9 cellular contexts compared by ENCODE assay signal in genomic region chr19:36245210-36246005, GRCh38. TPM values are rescaled to one million over a fixed set of nuclear protein-coding genes. Genes with fewer than 3 reads are reported as not detected.
DNase-seq lines count a peak whose midpoint lies in the region; ATAC-seq and TF ChIP-seq lines count a peak whose summit lies in the region.
"Had no signal": no experiment of that assay in that cellular context is flagged by ENCODE, and none has a peak within 500 bp of the region (broad histone marks: within the 10 kb centered on the region; RNA-seq: fewer than 3 reads in every experiment).

No MANE protein-coding gene starts in this region.

- peak overlapping the region; percentile 25 to 35 for H3K4me3 Mint-ChIP-seq in stimulated activated naive B cell treated with anti-CD40 and anti-IgM and Interleukin-4, amounts not matched to agents 10 μg/mL and 1 μg/mL and 100 μg/mL, for 72 hours
- H3K4me3 Mint-ChIP-seq in activated CD8-positive, alpha-beta memory T cell treated with anti-CD3 and anti-CD28 coated beads, Interleukin-2, amount 10 ng/mL, durations not matched to agents 7 days and 5 days: no peak overlapping the region
- no peak overlapping the region for H3K4me3 Mint-ChIP-seq in activated CD4-positive, alpha-beta memory T cell treated with anti-CD3 and anti-CD28 coated beads, Interleukin-2, amount 10 ng/mL, durations not matched to agents 7 days and 5 days

- CTCF ChIA-PET in activated CD8-positive, alpha-beta memory T cell treated with anti-CD3 and anti-CD28 coated beads, Interleukin-2, amount 10 ng/mL, durations not matched to agents 7 days and 5 days (lab: Charles Lee): no interaction called here
- CTCF ChIA-PET in activated CD4-positive, alpha-beta memory T cell treated with anti-CD3 and anti-CD28 coated beads, Interleukin-2, amount 10 ng/mL, durations not matched to agents 7 days and 5 days (lab: Charles Lee): no interaction called here

- peaks cover 17% of the 10 kb centered on the region for H3K4me1 ChIP-seq in iPS-20b (ENCODE audit: insufficient read depth, low read length)

- no peak overlapping the region for H3K9ac ChIP-seq in iPS-20b (ENCODE audit: low read depth, low read length)

- peaks cover 5 to 12% of the 10 kb centered on the region in 2 donors for H3K4me1 Mint-ChIP-seq in stimulated activated naive B cell treated with anti-CD40 and anti-IgM and Interleukin-4, amounts not matched to agents 10 μg/mL and 1 μg/mL and 100 μg/mL, for 72 hours
- H3K4me1 Mint-ChIP-seq in activated CD8-positive, alpha-beta memory T cell treated with anti-CD3 and anti-CD28 coated beads, Interleukin-2, amount 10 ng/mL, durations not matched to agents 7 days and 5 days: no peaks in the 10 kb centered on the region
- peaks cover 3% of the 10 kb centered on the region for H3K4me1 Mint-ChIP-seq in activated CD4-positive, alpha-beta memory T cell treated with anti-CD3 and anti-CD28 coated beads, Interleukin-2, amount 10 ng/mL, durations not matched to agents 7 days and 5 days

- H3K27me3 Mint-ChIP-seq in stimulated activated naive B cell treated with anti-CD40 and anti-IgM and Interleukin-4, amounts not matched to agents 10 μg/mL and 1 μg/mL and 100 μg/mL, for 72 hours: peaks cover 13 to 33% of the 10 kb centered on the region in 2 donors
- H3K27me3 Mint-ChIP-seq in activated CD8-positive, alpha-beta memory T cell treated with anti-CD3 and anti-CD28 coated beads, Interleukin-2, amount 10 ng/mL, durations not matched to agents 7 days and 5 days: peaks cover 8% of the 10 kb centered on the region
- H3K27me3 Mint-ChIP-seq in activated CD4-positive, alpha-beta memory T cell treated with anti-CD3 and anti-CD28 coated beads, Interleukin-2, amount 10 ng/mL, durations not matched to agents 7 days and 5 days: peaks cover 2% of the 10 kb centered on the region

- TF ChIP-seq CTCF in HFF-Myc (IDR thresholded peaks at IDR 0.05; ENCODE audit: low read depth, low read length, missing control alignments) (no peak), brain microvascular endothelial cell (IDR thresholded peaks at IDR 0.05; ENCODE audit: low read depth, low read length, missing control alignments) (no peak)

- H3K27ac ChIP-seq in brain microvascular endothelial cell (no peak overlapping the region), iPS-20b (ENCODE audit: low read length) (no peak overlapping the region)

- H3K27ac Mint-ChIP-seq in stimulated activated naive B cell treated with anti-CD40 and anti-IgM and Interleukin-4, amounts not matched to agents 10 μg/mL and 1 μg/mL and 100 μg/mL, for 72 hours: peak overlapping the region; percentile 31
- H3K27ac Mint-ChIP-seq in activated CD8-positive, alpha-beta memory T cell treated with anti-CD3 and anti-CD28 coated beads, Interleukin-2, amount 10 ng/mL, durations not matched to agents 7 days and 5 days: no peak overlapping the region
- no peak overlapping the region for H3K27ac Mint-ChIP-seq in activated CD4-positive, alpha-beta memory T cell treated with anti-CD3 and anti-CD28 coated beads, Interleukin-2, amount 10 ng/mL, durations not matched to agents 7 days and 5 days

- H3K36me3 ChIP-seq in brain microvascular endothelial cell (replicated peaks): no peaks in the 10 kb centered on the region
- no peaks in the 10 kb centered on the region for H3K36me3 ChIP-seq in iPS-20b (ENCODE audit: insufficient read depth, low read depth, low read length)

- peak; percentile 36 to 42 for ATAC-seq in stimulated activated naive B cell treated with anti-CD40 and anti-IgM and Interleukin-4, amounts not matched to agents 10 μg/mL and 1 μg/mL and 100 μg/mL, for 72 hours (replicated peaks)
- ATAC-seq in HG02884 (IDR thresholded peaks at IDR 0.05; ENCODE audit: unreplicated experiment): no peak
- ATAC-seq in activated CD8-positive, alpha-beta memory T cell treated with anti-CD3 and anti-CD28 coated beads, Interleukin-2, amount 10 ng/mL, durations not matched to agents 7 days and 5 days: no peak

- no peaks in the 10 kb centered on the region for H3K9me3 ChIP-seq in iPS-20b (ENCODE audit: insufficient read depth, low read depth, low read length)

- peaks cover 11% of the 10 kb centered on the region for H3K27me3 ChIP-seq in brain microvascular endothelial cell (replicated peaks)
- no peaks in the 10 kb centered on the region for H3K27me3 ChIP-seq in iPS-20b (ENCODE audit: insufficient read depth, low read length)

- peaks cover 14% of the 10 kb centered on the region in 2 donors for H3K9me3 Mint-ChIP-seq in stimulated activated naive B cell treated with anti-CD40 and anti-IgM and Interleukin-4, amounts not matched to agents 10 μg/mL and 1 μg/mL and 100 μg/mL, for 72 hours
- H3K9me3 Mint-ChIP-seq in activated CD8-positive, alpha-beta memory T cell treated with anti-CD3 and anti-CD28 coated beads, Interleukin-2, amount 10 ng/mL, durations not matched to agents 7 days and 5 days (ENCODE audit: low read depth): peaks cover 23% of the 10 kb centered on the region
- H3K9me3 Mint-ChIP-seq in activated CD4-positive, alpha-beta memory T cell treated with anti-CD3 and anti-CD28 coated beads, Interleukin-2, amount 10 ng/mL, durations not matched to agents 7 days and 5 days: peaks cover 39% of the 10 kb centered on the region

- H3K4me3 ChIP-seq in HFF-Myc (replicated peaks; ENCODE audit: low read depth, low read length) (peak overlapping the region; percentile 22), brain microvascular endothelial cell (ENCODE audit: low read depth, low read length) (peak overlapping the region; percentile 36), iPS-20b (ENCODE audit: low read length) (peak overlapping the region; percentile 18; the same call in 1 of the 2 replicates)

- POLR2A ChIA-PET in activated CD4-positive, alpha-beta memory T cell treated with anti-CD3 and anti-CD28 coated beads, Interleukin-2, amount 10 ng/mL, durations not matched to agents 7 days and 5 days (lab: Charles Lee): no interaction called here

- peaks cover 11 to 21% of the 10 kb centered on the region in 2 donors for H3K36me3 Mint-ChIP-seq in stimulated activated naive B cell treated with anti-CD40 and anti-IgM and Interleukin-4, amounts not matched to agents 10 μg/mL and 1 μg/mL and 100 μg/mL, for 72 hours
- peaks cover 21% of the 10 kb centered on the region for H3K36me3 Mint-ChIP-seq in activated CD8-positive, alpha-beta memory T cell treated with anti-CD3 and anti-CD28 coated beads, Interleukin-2, amount 10 ng/mL, durations not matched to agents 7 days and 5 days
- H3K36me3 Mint-ChIP-seq in activated CD4-positive, alpha-beta memory T cell treated with anti-CD3 and anti-CD28 coated beads, Interleukin-2, amount 10 ng/mL, durations not matched to agents 7 days and 5 days (ENCODE audit: low read depth): peaks cover 9% of the 10 kb centered on the region

- in situ Hi-C loops in brain microvascular endothelial cell (cut with HindIII; ENCODE audit: low pct_ligation_motif_present, low sequenced_read_pairs): no loop called here

- DNase-seq in HFF-Myc (ENCODE audit: extremely low read depth, low read depth): no peak
- DNase-seq in brain microvascular endothelial cell: no peak
- no peak for DNase-seq in stimulated activated naive B cell treated with anti-CD40 and anti-IgM and Interleukin-4, amounts not matched to agents 10 μg/mL and 1 μg/mL and 100 μg/mL, for 72 hours
- DNase-seq in activated CD8-positive, alpha-beta memory T cell treated with anti-CD3 and anti-CD28 coated beads, Interleukin-2, amount 10 ng/mL, durations not matched to agents 7 days and 5 days: no peak
- no peak for DNase-seq in LoVo (ENCODE audit: low spot score)
- no peak for DNase-seq in activated CD4-positive, alpha-beta memory T cell treated with anti-CD3 and anti-CD28 coated beads, Interleukin-2, amount 10 ng/mL, durations not matched to agents 7 days and 5 days
- DNase-seq: activated CD8-positive, alpha-beta memory T cell treated with anti-CD3 and anti-CD28 coated beads for 24 hours had no signal

RNA-seq across cellular contexts. Expression of gene ZNF146, which starts 30.5 kb away (rescaled TPM):
- 10 to 100 TPM; 55.1 to 75.6 TPM for total RNA-seq in activated CD8-positive, alpha-beta memory T cell treated with anti-CD3 and anti-CD28 coated beads, Interleukin-2, amount 10 ng/mL, durations not matched to agents 7 days and 5 days
- 10 to 100 TPM; 64.6 to 68.4 TPM for total RNA-seq in activated CD4-positive, alpha-beta memory T cell treated with anti-CD3 and anti-CD28 coated beads, Interleukin-2, amount 10 ng/mL, durations not matched to agents 7 days and 5 days

RNA-seq across cellular contexts. Expression of gene ZNF565, which starts 30.9 kb away (rescaled TPM):
- 1 to 10 TPM; 1.6 to 2.3 TPM for total RNA-seq in activated CD8-positive, alpha-beta memory T cell treated with anti-CD3 and anti-CD28 coated beads, Interleukin-2, amount 10 ng/mL, durations not matched to agents 7 days and 5 days
- total RNA-seq in activated CD4-positive, alpha-beta memory T cell treated with anti-CD3 and anti-CD28 coated beads, Interleukin-2, amount 10 ng/mL, durations not matched to agents 7 days and 5 days: 1 to 10 TPM; 2.0 to 3.5 TPM

Comparison
In these comparisons a context has a peak if more than half of its experiments do, and no peak if none do; other contexts are left out.
1. ATAC-seq: peak in stimulated activated naive B cell treated with anti-CD40 and anti-IgM and Interleukin-4, amounts not matched to agents 10 μg/mL and 1 μg/mL and 100 μg/mL, for 72 hours (2 of 2); none in HG02884 (single experiment) and activated CD8-positive, alpha-beta memory T cell treated with anti-CD3 and anti-CD28 coated beads, Interleukin-2, amount 10 ng/mL, durations not matched to agents 7 days and 5 days (single experiment).
2. H3K4me3 Mint-ChIP-seq: peak in stimulated activated naive B cell treated with anti-CD40 and anti-IgM and Interleukin-4, amounts not matched to agents 10 μg/mL and 1 μg/mL and 100 μg/mL, for 72 hours (2 of 2); none in activated CD8-positive, alpha-beta memory T cell treated with anti-CD3 and anti-CD28 coated beads, Interleukin-2, amount 10 ng/mL, durations not matched to agents 7 days and 5 days (single experiment) and activated CD4-positive, alpha-beta memory T cell treated with anti-CD3 and anti-CD28 coated beads, Interleukin-2, amount 10 ng/mL, durations not matched to agents 7 days and 5 days (single experiment).
3. Peak in every context shown above with its lines, with median percentiles within 50 percentile points of each other: H3K4me3 ChIP-seq.